ENCODE assay signal across 8 cellular contexts in genomic region chr14:20683896-20684661, GRCh38. TPM values are rescaled to one million over a fixed set of nuclear protein-coding genes. Genes with fewer than 3 reads are reported as not detected.
DNase-seq lines count a peak whose midpoint lies in the region; ATAC-seq, FAIRE-seq and TF ChIP-seq lines count a peak whose summit lies in the region.

A gene with protein sequence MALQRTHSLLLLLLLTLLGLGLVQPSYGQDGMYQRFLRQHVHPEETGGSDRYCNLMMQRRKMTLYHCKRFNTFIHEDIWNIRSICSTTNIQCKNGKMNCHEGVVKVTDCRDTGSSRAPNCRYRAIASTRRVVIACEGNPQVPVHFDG (plus strand): TSS chr14:20684560. CDS start chr14:20699372, 14,812 bp downstream.

- TF ChIP-seq CTCF in omental fat pad (IDR thresholded peaks at IDR 0.05), result no peak

- H3K4me1 ChIP-seq in BLaER1, result peaks cover 45% of the 10 kb centered on the region

- H3K4me3 ChIP-seq in BLaER1, result peak within 1 kb of the TSS; percentile 78

- peak; percentile 50 for ATAC-seq in omental fat pad (ENCODE audit: low FRiP score)

- H3K27me3 ChIP-seq in BLaER1, result no peaks in the 10 kb centered on the region

- DNase-seq in GM19239 (ENCODE audit: insufficient read length, low spot score) (peak; percentile 40), HUDEP-2 (lab: John Stamatoyannopoulos, UW; ENCODE audit: unreplicated experiment in 76 of 76) (peak in 73 of 76 experiments; percentile 18 to 83 (median 62)), SK-N-DZ (ENCODE audit: low spot score) (peak; percentile 68), glomerular visceral epithelial cell (ENCODE audit: extremely low spot score) (peak; percentile 84), omental fat pad (ENCODE audit: low spot score) (peak; percentile 58), substantia nigra (lab: John Stamatoyannopoulos, UW) (peak in 46 of 49 donors; percentile 28 to 94 (median 65))
- DNase-seq in activated naive CD4-positive, alpha-beta T cell treated with anti-CD3 and anti-CD28 coated beads, Interleukin-2, amount 50 U/mL, for 16 hours, result peak; percentile 75

- peak; percentile 85 for FAIRE-seq in GM19239 (lab: Jason Lieb, UNC)

- no peaks in the 10 kb centered on the region for H3K9me3 ChIP-seq in BLaER1

- H3K27ac ChIP-seq in BLaER1 (peak within 1 kb of the TSS; percentile 90), substantia nigra (ENCODE audit: low read depth, low read length, poor library complexity, severe bottlenecking) (peak within 1 kb of the TSS; percentile 99)

- H3K9ac ChIP-seq in BLaER1, result peak within 1 kb of the TSS; percentile 90

- H3K36me3 ChIP-seq in BLaER1, result no peaks in the 10 kb centered on the region

- no peaks in the 10 kb centered on the region for H4K20me1 ChIP-seq in BLaER1

- peak within 1 kb of the TSS; percentile 97 for H3K4me2 ChIP-seq in BLaER1

RNA-seq across cellular contexts. Expression of the gene that starts here (rescaled TPM):
- 0.20 and 1.4 TPM in 2 replicates for polyA plus RNA-seq in SK-N-DZ (2014; cell fraction: cytosol; rRNA removed)
- not detected in 2 replicates for polyA plus RNA-seq in SK-N-DZ (2014; cell fraction: nucleus; rRNA removed)
- total RNA-seq in omental fat pad, result 100 to 1,000 TPM; 115 to 280 (median 181) TPM

Comparison
In these comparisons a context has a peak if more than half of its experiments do, and no peak if none do; other contexts are left out.
1. Peak in every context shown above with its lines: DNase-seq, ATAC-seq, H3K4me3 ChIP-seq and H3K27ac ChIP-seq.